Comparison of ENCODE assay signal across 8 cellular contexts in the genomic region with DNA sequence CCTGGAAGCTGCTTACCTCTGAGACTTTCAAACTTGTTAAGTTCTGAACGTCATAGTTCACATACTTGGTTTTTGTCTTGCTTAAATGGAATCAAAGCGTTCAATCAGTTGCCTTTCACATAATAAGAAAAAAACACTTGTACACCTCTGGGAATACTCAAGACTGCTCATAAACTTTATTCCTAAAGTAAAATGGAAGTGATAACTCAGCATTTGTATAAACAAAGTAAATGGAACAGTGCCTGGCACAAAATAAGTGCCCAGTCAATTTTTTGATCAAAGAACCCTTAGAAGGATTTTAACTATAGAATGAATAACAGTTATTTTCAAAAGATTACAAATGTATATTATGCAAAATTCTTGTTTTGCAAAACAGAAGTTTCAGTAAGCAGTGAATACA. TPM values are rescaled to one million over a fixed set of nuclear protein-coding genes. Genes with fewer than 3 reads are reported as not detected.
DNase-seq lines count a peak whose midpoint lies in the region; ATAC-seq, FAIRE-seq and TF ChIP-seq lines count a peak whose summit lies in the region.

No MANE protein-coding gene starts in this region.

- no peak overlapping the region for H3K4ac ChIP-seq in H1 (replicated peaks; ENCODE audit: insufficient read length, low read depth, low read length)

- H4K8ac ChIP-seq in H1 (ENCODE audit: extremely low read depth, insufficient read depth, low read length), result no peak overlapping the region

- H3K27me3 ChIP-seq in OCI-LY1 (ENCODE audit: insufficient read depth, low read length), result no peaks in the 10 kb centered on the region
- no peaks in the 10 kb centered on the region for H3K27me3 ChIP-seq in H1 (replicated peaks in 1 of 4; ENCODE audit: control insufficient read depth in 3 of 4, extremely low read depth in 1 of 4, insufficient read depth in 3 of 4, low read length in 3 of 4)
- no peaks in the 10 kb centered on the region for H3K27me3 ChIP-seq in neural progenitor cell

- peak overlapping the region; percentile 79 for H3K4me2 ChIP-seq in OCI-LY1 (ENCODE audit: low read length)
- H3K4me2 ChIP-seq in H1 (ENCODE audit: insufficient read depth in 1 of 2, low read depth in 2 of 2, low read length in 2 of 2), result peak overlapping the region; percentile 70 to 84
- peak overlapping the region; percentile 89 for H3K4me2 ChIP-seq in neural progenitor cell

- H2AK5ac ChIP-seq in H1 (ENCODE audit: low read depth, low read length), result no peak overlapping the region

- POLR2A ChIA-PET in H1 (lab: Charles Lee; ENCODE audit: partially characterized antibody), result interaction anchor here (0.6 to 1.8 kb wide), 7 partner anchors 10 to 231 kb away, joined by 3 to 13 read pairs (median 3); no protein-coding TSS in a partner anchor

- H2BK15ac ChIP-seq in H1 (ENCODE audit: low read length), result no peak overlapping the region

- no peaks in the 10 kb centered on the region for H3K9me3 Mint-ChIP-seq in neural progenitor cell

- H3K27ac ChIP-seq in C4-2B (peak overlapping the region; percentile 87), OCI-LY1 (ENCODE audit: low read depth, low read length, poor library complexity, severe bottlenecking) (peak overlapping the region; percentile 84), H1 (ENCODE audit: low read depth, low read length) (no peak overlapping the region), neural progenitor cell (peak overlapping the region; percentile 97)

- peak overlapping the region; percentile 99 for H3K4me3 Mint-ChIP-seq in neural progenitor cell

- H4K20me1 ChIP-seq in OCI-LY1 (ENCODE audit: insufficient read depth, low read length) (peaks cover 4% of the 10 kb centered on the region; the same call in 1 of the 2 replicates), H1 (replicated peaks in 1 of 2; ENCODE audit: control insufficient read depth in 1 of 2, insufficient read depth in 2 of 2, low read length in 2 of 2) (peaks cover 2% of the 10 kb centered on the region in 2 experiments), neural progenitor cell (ENCODE audit: low read depth) (peaks cover 56% of the 10 kb centered on the region)

- H3K14ac ChIP-seq in H1 (ENCODE audit: insufficient read length), result no peak overlapping the region

- no peak overlapping the region for H4K5ac ChIP-seq in H1 (ENCODE audit: insufficient read length, low read depth, low read length)

- no peak overlapping the region for H3K23ac ChIP-seq in H1 (ENCODE audit: insufficient read length)

- WGBS in H1 (ENCODE audit: extremely low coverage in 1 of 2, insufficient coverage in 1 of 2, insufficient read length in 1 of 2, insufficient replicate concordance in 2 of 2, low coverage in 1 of 2, low lambda C conversion rate in 2 of 2, missing lambda C conversion rate in 1 of 2), 2 experiments, result 3% methylated on average over 2 of the region's 2 CpGs; no CpG with 5 or more reads in 1 of the 2 experiments

- H3F3A ChIP-seq in OCI-LY1 (ENCODE audit: insufficient read depth, low read length) (no peaks in the 10 kb centered on the region), neural progenitor cell (ENCODE audit: low read depth) (peaks cover 17% of the 10 kb centered on the region)

- TF ChIP-seq RAD21 in H1 (IDR thresholded peaks at IDR 0.05 in 1 of 2, conservative IDR thresholded peaks at IDR 0.05 in 1 of 2; ENCODE audit: low read depth in 2 of 2, low read length in 2 of 2), result no peak

- 0 out of 2 replicates have a peak, but pooled peaks cover 3% of the 10 kb centered on the region for H3K79me1 ChIP-seq in H1 (ENCODE audit: low read depth, low read length)

- TF ChIP-seq CTCF in C4-2B (conservative IDR thresholded peaks at IDR 0.05), result no peak
- TF ChIP-seq CTCF in OCI-LY1 (IDR thresholded peaks at IDR 0.05; ENCODE audit: low read length), result no peak
- no peak for TF ChIP-seq CTCF in H1 (IDR thresholded peaks at IDR 0.05; ENCODE audit: control extremely low read depth in 1 of 3, insufficient read depth in 1 of 3, low read depth in 1 of 3, low read length in 3 of 3)
- no peak for TF ChIP-seq CTCF in neural progenitor cell (IDR thresholded peaks at IDR 0.05)

- CTCF ChIA-PET in H1 (lab: Charles Lee; ENCODE audit: partially characterized antibody), result interaction anchor here (0.6 to 1.2 kb wide), 3 partner anchors 12 to 38 kb away, joined by 3 to 7 read pairs (median 3); no protein-coding TSS in a partner anchor

- peaks cover 7% of the 10 kb centered on the region for H3K36me3 Mint-ChIP-seq in neural progenitor cell

- DNase-seq in H1 (ENCODE audit: low read depth in 1 of 2, low spot score in 2 of 2) (no peak), neural progenitor cell (ENCODE audit: low spot score) (no peak), SIG-M5 treated with dmso at 0.1 percent for 504 hours (lab: John Stamatoyannopoulos, UW; ENCODE audit: unreplicated experiment) (no peak), NCI-H69 (lab: John Stamatoyannopoulos, UW) (no peak), T1000 (lab: John Stamatoyannopoulos, UW) (no peak)

- no peak overlapping the region for H4K91ac ChIP-seq in H1 (replicated peaks; ENCODE audit: insufficient read length, low read length)

- peaks cover 34% of the 10 kb centered on the region for H3K4me1 Mint-ChIP-seq in neural progenitor cell

- H3K27ac Mint-ChIP-seq in neural progenitor cell, result peak overlapping the region; percentile 90

- peak overlapping the region; percentile 79 for H3K4me3 ChIP-seq in OCI-LY1 (ENCODE audit: low read depth, low read length, poor library complexity, severe bottlenecking)
- H3K4me3 ChIP-seq in H1 (ENCODE audit: extremely low read depth in 1 of 4, insufficient read depth in 2 of 4, low read depth in 3 of 4, low read length in 4 of 4), result peak overlapping the region; percentile 95 to 99 (median 96)
- H3K4me3 ChIP-seq in neural progenitor cell, result peak overlapping the region; percentile 92

- H2BK12ac ChIP-seq in H1 (ENCODE audit: low read depth, low read length), result no peak overlapping the region

- no peak overlapping the region for H3K56ac ChIP-seq in H1 (replicated peaks; ENCODE audit: insufficient read length, low read depth, low read length)

- no peak overlapping the region for H2BK120ac ChIP-seq in H1 (replicated peaks; ENCODE audit: low read depth, low read length)

- no peak overlapping the region for H2AFZ ChIP-seq in OCI-LY1 (ENCODE audit: low read length)
- no peak overlapping the region for H2AFZ ChIP-seq in H1 (ENCODE audit: low read length)
- H2AFZ ChIP-seq in neural progenitor cell (replicated peaks), result no peak overlapping the region

- H3K4me1 ChIP-seq in OCI-LY1 (ENCODE audit: insufficient read depth, low read length, severe bottlenecking) (peaks cover 33% of the 10 kb centered on the region), H1 (replicated peaks in 1 of 4; ENCODE audit: control insufficient read depth in 3 of 4, insufficient read depth in 4 of 4, low read length in 3 of 4) (peaks cover 3 to 5% (median 5%) of the 10 kb centered on the region in 4 experiments), neural progenitor cell (peaks cover 22% of the 10 kb centered on the region)

- H2BK20ac ChIP-seq in H1 (ENCODE audit: low read length), result no peak overlapping the region

- H3K9me2 ChIP-seq in OCI-LY1 (ENCODE audit: low read depth, low read length), result no peaks in the 10 kb centered on the region

- H2BK5ac ChIP-seq in H1 (ENCODE audit: low read depth, low read length), result 0 out of 2 replicates have a peak overlapping the region, but pooled peaks have one; percentile 90

- FAIRE-seq in H1 (lab: Jason Lieb, UNC), result no peak

- H3K9me3 ChIP-seq in OCI-LY1 (ENCODE audit: low read length) (no peaks in the 10 kb centered on the region), H1 (ENCODE audit: insufficient read depth in 2 of 2, low read depth in 1 of 2, low read length in 1 of 2) (no peaks in the 10 kb centered on the region), neural progenitor cell (ENCODE audit: low read depth) (no peaks in the 10 kb centered on the region)

- peaks cover 6% of the 10 kb centered on the region for H3K27me3 Mint-ChIP-seq in neural progenitor cell (ENCODE audit: insufficient read depth, low read depth)

- TF ChIP-seq EP300 in H1 (IDR thresholded peaks at IDR 0.05; ENCODE audit: borderline replicate concordance in 1 of 2, low read depth in 2 of 2, low read length in 2 of 2), result no peak

- H3K79me2 ChIP-seq in OCI-LY1 (ENCODE audit: insufficient read depth, low read length) (peaks cover 53% of the 10 kb centered on the region), H1 (ENCODE audit: control insufficient read depth in 1 of 2, insufficient read depth in 2 of 2, low read length in 2 of 2) (peaks cover 24 to 58% of the 10 kb centered on the region in 2 experiments), neural progenitor cell (ENCODE audit: low read depth) (peaks cover 60% of the 10 kb centered on the region)

- no peak overlapping the region for H3K18ac ChIP-seq in H1 (ENCODE audit: extremely low read depth, low read length)

- peaks cover 23% of the 10 kb centered on the region for H3K36me3 ChIP-seq in OCI-LY1 (ENCODE audit: insufficient read depth, low read length)
- peaks cover 3 to 24% (median 11%) of the 10 kb centered on the region in 4 experiments; a peak in 7 of 8 replicates for H3K36me3 ChIP-seq in H1 (ENCODE audit: control insufficient read depth in 2 of 4, insufficient read depth in 4 of 4, low read length in 3 of 4)
- H3K36me3 ChIP-seq in neural progenitor cell, result no peaks in the 10 kb centered on the region

- ATAC-seq in HG03571 (IDR thresholded peaks at IDR 0.05; ENCODE audit: unreplicated experiment), result no peak

- peak overlapping the region; percentile 69 for H3K9ac ChIP-seq in OCI-LY1 (ENCODE audit: low read length)
- peak overlapping the region in 3 of 4 experiments; percentile 84 to 87 (median 86); a peak in 3 of 7 replicates for H3K9ac ChIP-seq in H1 (replicated peaks in 1 of 4; ENCODE audit: extremely low read depth in 1 of 4, low read depth in 3 of 4, low read length in 3 of 4)
- H3K9ac ChIP-seq in neural progenitor cell, result peak overlapping the region; percentile 90

- H3K23me2 ChIP-seq in H1 (ENCODE audit: low read depth, low read length), result no peaks in the 10 kb centered on the region; the same call in 1 of the 2 replicates

- no peak for TF ChIP-seq POLR2A in H1 (IDR thresholded peaks at IDR 0.05; ENCODE audit: control extremely low read depth in 1 of 2, low read depth in 2 of 2, low read length in 2 of 2)

RNA-seq across cellular contexts. Expression of a gene that starts 1.3 kb away (rescaled TPM):
- total RNA-seq in H1 (2021; fragmentation: NEBNext Ultra II Directional; extraction: Animal tissue kit (Norgen Biotek cat#: 25700)), result 77.7 and 86.6 TPM in 2 replicates
- 16.8 and 22.4 TPM in 2 replicates for polyA plus RNA-seq in H1 (2011; rRNA removed)
- 32.6 TPM for polyA plus RNA-seq in H1 (2011; cell fraction: cytosol; rRNA removed)
- 14.7 TPM for polyA plus RNA-seq in H1 (2011; cell fraction: nucleus; rRNA removed)
- polyA plus RNA-seq in H1 (2012, experiment 1 of 2), result 28.0 to 67.4 TPM (median 46.9 TPM) in 4 replicates
- polyA plus RNA-seq in H1 (2012, experiment 2 of 2), result 7.5 TPM
- 50.5 TPM for polyA plus RNA-seq in H1 (2013, experiment 1 of 2)
- 53.3 TPM for polyA plus RNA-seq in H1 (2013, experiment 2 of 2)
- polyA minus RNA-seq in H1 (2011; rRNA and poly(A)+ RNA removed), result 21.9 and 43.3 TPM in 2 replicates
- polyA minus RNA-seq in H1 (2011; cell fraction: cytosol; rRNA and poly(A)+ RNA removed), result 37.8 TPM
- polyA minus RNA-seq in H1 (2011; cell fraction: nucleus; rRNA and poly(A)+ RNA removed), result 43.9 TPM
- total RNA-seq in neural progenitor cell (ENCODE audit: low replicate concordance), result 60.5 and 96.3 TPM in 2 replicates

RNA-seq across cellular contexts. Expression of a gene that starts 14.2 kb away (rescaled TPM):
- 0.98 and 1.3 TPM in 2 replicates for total RNA-seq in H1 (2021; fragmentation: NEBNext Ultra II Directional; extraction: Animal tissue kit (Norgen Biotek cat#: 25700))
- polyA plus RNA-seq in H1 (2011; rRNA removed), result 0.12 and 0.20 TPM in 2 replicates
- polyA plus RNA-seq in H1 (2011; cell fraction: cytosol; rRNA removed), result 0.65 TPM
- polyA plus RNA-seq in H1 (2011; cell fraction: nucleus; rRNA removed), result 1.7 TPM
- 0.48 to 1.2 TPM (median 0.83 TPM) in 4 replicates for polyA plus RNA-seq in H1 (2012, experiment 1 of 2)
- not detected for polyA plus RNA-seq in H1 (2012, experiment 2 of 2)
- 0.85 TPM for polyA plus RNA-seq in H1 (2013, experiment 1 of 2)
- 0.70 TPM for polyA plus RNA-seq in H1 (2013, experiment 2 of 2)
- 0.38 and 0.88 TPM in 2 replicates for polyA minus RNA-seq in H1 (2011; rRNA and poly(A)+ RNA removed)
- polyA minus RNA-seq in H1 (2011; cell fraction: cytosol; rRNA and poly(A)+ RNA removed), result not detected
- 6.2 TPM for polyA minus RNA-seq in H1 (2011; cell fraction: nucleus; rRNA and poly(A)+ RNA removed)
- 1.7 and 2.0 TPM in 2 replicates for total RNA-seq in neural progenitor cell (ENCODE audit: low replicate concordance)
